1 cellular context compared by ENCODE assay signal in the genomic region with DNA sequence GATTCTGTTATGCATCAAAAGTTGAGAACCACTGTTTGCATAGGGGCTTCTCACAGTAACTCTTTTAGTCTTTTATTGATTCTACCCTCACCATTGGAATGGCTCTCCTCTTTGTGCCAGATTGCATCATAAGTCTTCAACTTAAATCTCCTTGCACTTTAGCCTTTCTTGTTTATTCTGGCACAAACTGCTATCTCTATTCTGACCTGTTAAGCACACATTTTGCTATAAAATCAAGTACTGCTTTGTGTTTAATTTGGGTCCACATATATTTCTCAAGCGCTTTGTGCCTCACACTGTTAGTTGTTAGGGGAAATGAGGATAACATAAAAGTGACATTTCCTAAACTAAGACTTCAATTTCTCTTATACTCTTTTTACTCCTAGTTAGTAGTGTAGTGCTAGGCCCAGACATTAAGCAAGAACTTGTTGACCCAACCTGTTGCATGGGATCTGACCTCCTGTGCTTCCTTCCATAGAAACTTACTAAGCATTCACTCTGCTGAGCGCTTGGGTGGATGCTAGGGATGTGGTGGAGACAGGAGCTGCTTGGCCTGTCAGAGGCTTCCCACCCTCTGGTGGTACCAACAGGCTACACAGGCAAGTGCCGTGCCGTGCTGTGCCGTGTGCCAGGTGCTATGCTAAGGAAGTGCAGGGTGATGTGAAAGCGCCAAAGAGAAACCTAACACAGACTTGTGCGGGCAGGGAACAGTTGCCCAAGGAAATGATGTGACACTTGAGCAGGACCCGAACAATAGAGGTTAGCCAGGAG.
TF ChIP-seq lines count a peak whose summit lies in the region.

No MANE protein-coding gene starts in this region.

TF ChIP-seq in HepG2, 621 proteins besides CTCF, POLR2A, EP300 and RAD21 (continued from another document and continues in another):
- TF ChIP-seq ZBTB21 (CRISPR knock-in tag; IDR thresholded peaks at IDR 0.05) (peak; percentile 11; the same call in 1 of the 2 replicates), PLRG1 (conservative IDR thresholded peaks at IDR 0.05) (no peak), EED (CRISPR knock-in tag; IDR thresholded peaks at IDR 0.05) (no peak), IRX3 (CRISPR knock-in tag; IDR thresholded peaks at IDR 0.05; ENCODE audit: borderline replicate concordance, low read depth) (no peak), KLF12 (CRISPR knock-in tag; IDR thresholded peaks at IDR 0.05; ENCODE audit: borderline replicate concordance) (no peak), SRY (CRISPR knock-in tag; IDR thresholded peaks at IDR 0.05) (peak; percentile 26; the same call in 1 of the 2 replicates), THAP11 (CRISPR knock-in tag; IDR thresholded peaks at IDR 0.05) (peak; percentile 70), ZNF432 (CRISPR knock-in tag; IDR thresholded peaks at IDR 0.05; ENCODE audit: borderline replicate concordance) (no peak), ZNF883 (CRISPR knock-in tag; IDR thresholded peaks at IDR 0.05; ENCODE audit: not compliant biosample characterization) (no peak), RFX1 (IDR thresholded peaks at IDR 0.05) (no peak), ADNP (CRISPR knock-in tag; IDR thresholded peaks at IDR 0.05) (no peak), NFKBIZ (CRISPR knock-in tag; IDR thresholded peaks at IDR 0.05) (peak; percentile 58; the same call in 1 of the 2 replicates), FOXO1 (CRISPR knock-in tag; IDR thresholded peaks at IDR 0.05) (peak; percentile 62), ZSCAN9 (CRISPR knock-in tag; IDR thresholded peaks at IDR 0.05; ENCODE audit: borderline replicate concordance) (no peak), MEIS1 (CRISPR knock-in tag; IDR thresholded peaks at IDR 0.05; ENCODE audit: borderline replicate concordance) (peak; percentile 72; the same call in 1 of the 2 replicates), TCF12 (IDR thresholded peaks at IDR 0.05) (no peak), TCF12 (CRISPR knock-in tag; IDR thresholded peaks at IDR 0.05) (no peak), ZNF251 (CRISPR knock-in tag; IDR thresholded peaks at IDR 0.05) (no peak), ATF1 (CRISPR knock-in tag; IDR thresholded peaks at IDR 0.05) (0 out of 2 replicates have a peak, but pooled peaks have one; percentile 32), RFXANK (CRISPR knock-in tag; IDR thresholded peaks at IDR 0.05) (no peak), HHEX (CRISPR knock-in tag; IDR thresholded peaks at IDR 0.05) (peak; percentile 79), ZBTB38 (CRISPR knock-in tag; IDR thresholded peaks at IDR 0.05) (0 out of 2 replicates have a peak, but pooled peaks have one; percentile 56), ZNF879 (CRISPR knock-in tag; IDR thresholded peaks at IDR 0.05) (no peak), NPAS2 (CRISPR knock-in tag; IDR thresholded peaks at IDR 0.05; ENCODE audit: borderline replicate concordance) (no peak), ZNF367 (CRISPR knock-in tag; IDR thresholded peaks at IDR 0.05; ENCODE audit: borderline replicate concordance) (no peak), SETDB1 (CRISPR knock-in tag; IDR thresholded peaks at IDR 0.05; ENCODE audit: borderline replicate concordance) (no peak), YY1 (IDR thresholded peaks at IDR 0.05; ENCODE audit: insufficient read depth, insufficient replicate concordance, low read depth, low read length) (no peak), SMYD3 (CRISPR knock-in tag; IDR thresholded peaks at IDR 0.05) (no peak), ZNF510 (CRISPR knock-in tag; IDR thresholded peaks at IDR 0.05; ENCODE audit: low read depth) (no peak)
- TF ChIP-seq, protein P1, sequence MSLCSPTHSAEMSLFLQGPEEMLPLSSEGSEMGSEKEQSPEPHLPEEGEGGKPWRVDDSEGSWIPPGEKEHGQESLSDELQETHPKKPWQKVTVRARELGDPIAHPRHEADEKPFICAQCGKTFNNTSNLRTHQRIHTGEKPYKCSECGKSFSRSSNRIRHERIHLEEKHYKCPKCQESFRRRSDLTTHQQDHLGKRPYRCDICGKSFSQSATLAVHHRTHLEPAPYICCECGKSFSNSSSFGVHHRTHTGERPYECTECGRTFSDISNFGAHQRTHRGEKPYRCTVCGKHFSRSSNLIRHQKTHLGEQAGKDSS (CRISPR knock-in tag; IDR thresholded peaks at IDR 0.05; ENCODE audit: borderline replicate concordance, low read depth): no peak
- TF ChIP-seq, protein P2, sequence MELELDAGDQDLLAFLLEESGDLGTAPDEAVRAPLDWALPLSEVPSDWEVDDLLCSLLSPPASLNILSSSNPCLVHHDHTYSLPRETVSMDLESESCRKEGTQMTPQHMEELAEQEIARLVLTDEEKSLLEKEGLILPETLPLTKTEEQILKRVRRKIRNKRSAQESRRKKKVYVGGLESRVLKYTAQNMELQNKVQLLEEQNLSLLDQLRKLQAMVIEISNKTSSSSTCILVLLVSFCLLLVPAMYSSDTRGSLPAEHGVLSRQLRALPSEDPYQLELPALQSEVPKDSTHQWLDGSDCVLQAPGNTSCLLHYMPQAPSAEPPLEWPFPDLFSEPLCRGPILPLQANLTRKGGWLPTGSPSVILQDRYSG (CRISPR knock-in tag; IDR thresholded peaks at IDR 0.05): no peak
- TF ChIP-seq, protein P3, sequence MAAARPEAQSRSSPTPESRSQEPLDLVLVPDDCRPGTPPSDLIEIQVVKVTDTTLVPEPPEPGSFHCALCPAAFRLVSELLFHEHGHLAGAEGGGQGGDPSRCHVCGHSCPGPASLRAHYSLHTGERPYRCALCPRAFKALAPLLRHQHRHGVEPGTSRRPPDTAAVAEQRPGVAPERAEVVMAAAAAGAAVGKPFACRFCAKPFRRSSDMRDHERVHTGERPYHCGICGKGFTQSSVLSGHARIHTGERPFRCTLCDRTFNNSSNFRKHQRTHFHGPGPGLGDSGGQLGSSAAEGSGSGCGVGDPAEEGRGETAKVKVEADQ (CRISPR knock-in tag; IDR thresholded peaks at IDR 0.05; ENCODE audit: borderline replicate concordance): no peak
- TF ChIP-seq, protein P4, sequence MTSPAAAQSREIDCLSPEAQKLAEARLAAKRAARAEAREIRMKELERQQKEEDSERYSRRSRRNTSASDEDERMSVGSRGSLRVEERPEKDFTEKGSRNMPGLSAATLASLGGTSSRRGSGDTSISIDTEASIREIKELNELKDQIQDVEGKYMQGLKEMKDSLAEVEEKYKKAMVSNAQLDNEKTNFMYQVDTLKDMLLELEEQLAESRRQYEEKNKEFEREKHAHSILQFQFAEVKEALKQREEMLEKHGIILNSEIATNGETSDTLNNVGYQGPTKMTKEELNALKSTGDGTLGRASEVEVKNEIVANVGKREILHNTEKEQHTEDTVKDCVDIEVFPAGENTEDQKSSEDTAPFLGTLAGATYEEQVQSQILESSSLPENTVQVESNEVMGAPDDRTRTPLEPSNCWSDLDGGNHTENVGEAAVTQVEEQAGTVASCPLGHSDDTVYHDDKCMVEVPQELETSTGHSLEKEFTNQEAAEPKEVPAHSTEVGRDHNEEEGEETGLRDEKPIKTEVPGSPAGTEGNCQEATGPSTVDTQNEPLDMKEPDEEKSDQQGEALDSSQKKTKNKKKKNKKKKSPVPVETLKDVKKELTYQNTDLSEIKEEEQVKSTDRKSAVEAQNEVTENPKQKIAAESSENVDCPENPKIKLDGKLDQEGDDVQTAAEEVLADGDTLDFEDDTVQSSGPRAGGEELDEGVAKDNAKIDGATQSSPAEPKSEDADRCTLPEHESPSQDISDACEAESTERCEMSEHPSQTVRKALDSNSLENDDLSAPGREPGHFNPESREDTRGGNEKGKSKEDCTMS (CRISPR knock-in tag; conservative IDR thresholded peaks at IDR 0.05): no peak
- TF ChIP-seq, protein P5, sequence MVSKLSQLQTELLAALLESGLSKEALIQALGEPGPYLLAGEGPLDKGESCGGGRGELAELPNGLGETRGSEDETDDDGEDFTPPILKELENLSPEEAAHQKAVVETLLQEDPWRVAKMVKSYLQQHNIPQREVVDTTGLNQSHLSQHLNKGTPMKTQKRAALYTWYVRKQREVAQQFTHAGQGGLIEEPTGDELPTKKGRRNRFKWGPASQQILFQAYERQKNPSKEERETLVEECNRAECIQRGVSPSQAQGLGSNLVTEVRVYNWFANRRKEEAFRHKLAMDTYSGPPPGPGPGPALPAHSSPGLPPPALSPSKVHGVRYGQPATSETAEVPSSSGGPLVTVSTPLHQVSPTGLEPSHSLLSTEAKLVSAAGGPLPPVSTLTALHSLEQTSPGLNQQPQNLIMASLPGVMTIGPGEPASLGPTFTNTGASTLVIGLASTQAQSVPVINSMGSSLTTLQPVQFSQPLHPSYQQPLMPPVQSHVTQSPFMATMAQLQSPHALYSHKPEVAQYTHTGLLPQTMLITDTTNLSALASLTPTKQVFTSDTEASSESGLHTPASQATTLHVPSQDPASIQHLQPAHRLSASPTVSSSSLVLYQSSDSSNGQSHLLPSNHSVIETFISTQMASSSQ (IDR thresholded peaks at IDR 0.05; ENCODE audit: low read depth): peak; percentile 72
- TF ChIP-seq, protein P5 (CRISPR knock-in tag; IDR thresholded peaks at IDR 0.05; ENCODE audit: borderline replicate concordance): peak; percentile 79
- TF ChIP-seq, protein P6, sequence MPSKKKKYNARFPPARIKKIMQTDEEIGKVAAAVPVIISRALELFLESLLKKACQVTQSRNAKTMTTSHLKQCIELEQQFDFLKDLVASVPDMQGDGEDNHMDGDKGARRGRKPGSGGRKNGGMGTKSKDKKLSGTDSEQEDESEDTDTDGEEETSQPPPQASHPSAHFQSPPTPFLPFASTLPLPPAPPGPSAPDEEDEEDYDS (CRISPR knock-in tag; IDR thresholded peaks at IDR 0.05): no peak
- TF ChIP-seq, protein P7, sequence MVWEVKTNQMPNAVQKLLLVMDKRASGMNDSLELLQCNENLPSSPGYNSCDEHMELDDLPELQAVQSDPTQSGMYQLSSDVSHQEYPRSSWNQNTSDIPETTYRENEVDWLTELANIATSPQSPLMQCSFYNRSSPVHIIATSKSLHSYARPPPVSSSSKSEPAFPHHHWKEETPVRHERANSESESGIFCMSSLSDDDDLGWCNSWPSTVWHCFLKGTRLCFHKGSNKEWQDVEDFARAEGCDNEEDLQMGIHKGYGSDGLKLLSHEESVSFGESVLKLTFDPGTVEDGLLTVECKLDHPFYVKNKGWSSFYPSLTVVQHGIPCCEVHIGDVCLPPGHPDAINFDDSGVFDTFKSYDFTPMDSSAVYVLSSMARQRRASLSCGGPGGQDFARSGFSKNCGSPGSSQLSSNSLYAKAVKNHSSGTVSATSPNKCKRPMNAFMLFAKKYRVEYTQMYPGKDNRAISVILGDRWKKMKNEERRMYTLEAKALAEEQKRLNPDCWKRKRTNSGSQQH (CRISPR knock-in tag; IDR thresholded peaks at IDR 0.05; ENCODE audit: low read depth): 0 out of 2 replicates have a peak, but pooled peaks have one; percentile 23
- TF ChIP-seq, protein P8, sequence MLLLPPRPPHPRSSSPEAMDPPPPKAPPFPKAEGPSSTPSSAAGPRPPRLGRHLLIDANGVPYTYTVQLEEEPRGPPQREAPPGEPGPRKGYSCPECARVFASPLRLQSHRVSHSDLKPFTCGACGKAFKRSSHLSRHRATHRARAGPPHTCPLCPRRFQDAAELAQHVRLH (CRISPR knock-in tag; IDR thresholded peaks at IDR 0.05; ENCODE audit: borderline replicate concordance, low read depth): no peak
- TF ChIP-seq, protein P9, sequence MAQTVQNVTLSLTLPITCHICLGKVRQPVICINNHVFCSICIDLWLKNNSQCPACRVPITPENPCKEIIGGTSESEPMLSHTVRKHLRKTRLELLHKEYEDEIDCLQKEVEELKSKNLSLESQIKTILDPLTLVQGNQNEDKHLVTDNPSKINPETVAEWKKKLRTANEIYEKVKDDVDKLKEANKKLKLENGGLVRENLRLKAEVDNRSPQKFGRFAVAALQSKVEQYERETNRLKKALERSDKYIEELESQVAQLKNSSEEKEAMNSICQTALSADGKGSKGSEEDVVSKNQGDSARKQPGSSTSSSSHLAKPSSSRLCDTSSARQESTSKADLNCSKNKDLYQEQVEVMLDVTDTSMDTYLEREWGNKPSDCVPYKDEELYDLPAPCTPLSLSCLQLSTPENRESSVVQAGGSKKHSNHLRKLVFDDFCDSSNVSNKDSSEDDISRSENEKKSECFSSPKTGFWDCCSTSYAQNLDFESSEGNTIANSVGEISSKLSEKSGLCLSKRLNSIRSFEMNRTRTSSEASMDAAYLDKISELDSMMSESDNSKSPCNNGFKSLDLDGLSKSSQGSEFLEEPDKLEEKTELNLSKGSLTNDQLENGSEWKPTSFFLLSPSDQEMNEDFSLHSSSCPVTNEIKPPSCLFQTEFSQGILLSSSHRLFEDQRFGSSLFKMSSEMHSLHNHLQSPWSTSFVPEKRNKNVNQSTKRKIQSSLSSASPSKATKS (CRISPR knock-in tag; IDR thresholded peaks at IDR 0.05): no peak; the same call in 1 of the 2 replicates
- TF ChIP-seq, protein P10, sequence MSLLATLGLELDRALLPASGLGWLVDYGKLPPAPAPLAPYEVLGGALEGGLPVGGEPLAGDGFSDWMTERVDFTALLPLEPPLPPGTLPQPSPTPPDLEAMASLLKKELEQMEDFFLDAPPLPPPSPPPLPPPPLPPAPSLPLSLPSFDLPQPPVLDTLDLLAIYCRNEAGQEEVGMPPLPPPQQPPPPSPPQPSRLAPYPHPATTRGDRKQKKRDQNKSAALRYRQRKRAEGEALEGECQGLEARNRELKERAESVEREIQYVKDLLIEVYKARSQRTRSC (CRISPR knock-in tag; IDR thresholded peaks at IDR 0.05; ENCODE audit: low read depth): no peak
- TF ChIP-seq, protein P11, sequence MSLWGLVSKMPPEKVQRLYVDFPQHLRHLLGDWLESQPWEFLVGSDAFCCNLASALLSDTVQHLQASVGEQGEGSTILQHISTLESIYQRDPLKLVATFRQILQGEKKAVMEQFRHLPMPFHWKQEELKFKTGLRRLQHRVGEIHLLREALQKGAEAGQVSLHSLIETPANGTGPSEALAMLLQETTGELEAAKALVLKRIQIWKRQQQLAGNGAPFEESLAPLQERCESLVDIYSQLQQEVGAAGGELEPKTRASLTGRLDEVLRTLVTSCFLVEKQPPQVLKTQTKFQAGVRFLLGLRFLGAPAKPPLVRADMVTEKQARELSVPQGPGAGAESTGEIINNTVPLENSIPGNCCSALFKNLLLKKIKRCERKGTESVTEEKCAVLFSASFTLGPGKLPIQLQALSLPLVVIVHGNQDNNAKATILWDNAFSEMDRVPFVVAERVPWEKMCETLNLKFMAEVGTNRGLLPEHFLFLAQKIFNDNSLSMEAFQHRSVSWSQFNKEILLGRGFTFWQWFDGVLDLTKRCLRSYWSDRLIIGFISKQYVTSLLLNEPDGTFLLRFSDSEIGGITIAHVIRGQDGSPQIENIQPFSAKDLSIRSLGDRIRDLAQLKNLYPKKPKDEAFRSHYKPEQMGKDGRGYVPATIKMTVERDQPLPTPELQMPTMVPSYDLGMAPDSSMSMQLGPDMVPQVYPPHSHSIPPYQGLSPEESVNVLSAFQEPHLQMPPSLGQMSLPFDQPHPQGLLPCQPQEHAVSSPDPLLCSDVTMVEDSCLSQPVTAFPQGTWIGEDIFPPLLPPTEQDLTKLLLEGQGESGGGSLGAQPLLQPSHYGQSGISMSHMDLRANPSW (CRISPR knock-in tag; IDR thresholded peaks at IDR 0.05; ENCODE audit: borderline replicate concordance): no peak
